Comparison of ENCODE assay signal across 12 cellular contexts in genomic region chr11:95364324-95365295, GRCh38.
A peak's percentile ranks its signal among the peaks of the same experiment; 100 is the strongest.
DNase-seq lines count a peak whose midpoint lies in the region; TF ChIP-seq lines count a peak whose summit lies in the region.
"Had no signal": no experiment of that assay in that cellular context is flagged by ENCODE, and none has a peak within 500 bp of the region (broad histone marks: within the 10 kb centered on the region; RNA-seq: fewer than 3 reads in every experiment).

No MANE protein-coding gene starts in this region.

- no peak overlapping the region for H3K4me3 ChIP-seq in choroid plexus epithelial cell (ENCODE audit: low read depth, low read length)

- H3K4me3 Mint-ChIP-seq in Calu3 (ENCODE audit: low read depth, unreplicated experiment) = peak overlapping the region; percentile 50

- peaks cover 9% of the 10 kb centered on the region for H3K36me3 Mint-ChIP-seq in Calu3 (ENCODE audit: insufficient read depth, unreplicated experiment)
- H3K36me3 Mint-ChIP-seq: IgD-negative memory B cell had no signal

- DNase-seq in Calu3 (peak; percentile 24), NCI-H460 (ENCODE audit: extremely low read depth, low read depth) (peak; percentile 12), choroid plexus epithelial cell (ENCODE audit: low read depth) (peak; percentile 30), mucosa of gallbladder (ENCODE audit: low spot score) (peak; percentile 15), NCI-H524 (lab: John Stamatoyannopoulos, UW) (no peak), NCI-H187 (lab: John Stamatoyannopoulos, UW) (no peak), KBM-7 (no peak), DMS153 treated with DMSO at 0.1 percent for 48 hours (lab: John Stamatoyannopoulos, UW; ENCODE audit: unreplicated experiment) (no peak)
- DNase-seq: caudate nucleus, hippocampal formation, NCI-H510A treated with DMSO at 0.1 percent for 48 hours had no signal

- CTCF ChIA-PET in Calu3 (lab: Charles Lee) = no interaction called here

- intact Hi-C loops in Calu3 (cut with micrococcal nuclease; ENCODE audit: unreplicated experiment) = loop anchor here (10.0 kb wide), 1 partner anchor 210 kb away; no protein-coding TSS in a partner anchor

- no peak for TF ChIP-seq CTCF in Calu3 (IDR thresholded peaks at IDR 0.05; ENCODE audit: unreplicated experiment)
- no peak for TF ChIP-seq CTCF in choroid plexus epithelial cell (conservative IDR thresholded peaks at IDR 0.05; ENCODE audit: low read depth, low read length)

- H3K4me1 Mint-ChIP-seq in Calu3 (ENCODE audit: low read depth, unreplicated experiment) = peaks cover 29% of the 10 kb centered on the region

- no TSS peak for BruUV-seq in Calu3 (replicated peaks; lab: Mats Ljungman, UMichigan)

- peak overlapping the region; percentile 79 for H3K27ac Mint-ChIP-seq in Calu3 (ENCODE audit: unreplicated experiment)
- H3K27ac Mint-ChIP-seq: IgD-negative memory B cell had no signal

- in situ Hi-C loops in KBM-7 (cut with MboI; ENCODE audit: low pct_unique_long_range_greater_than_20kb, low sequenced_read_pairs) = no loop called here

- H3K27me3 Mint-ChIP-seq in Calu3 (ENCODE audit: unreplicated experiment) = no peaks in the 10 kb centered on the region
- H3K27me3 Mint-ChIP-seq: IgD-negative memory B cell had no signal

- no peaks in the 10 kb centered on the region for H3K9me3 Mint-ChIP-seq in Calu3 (ENCODE audit: low read depth, unreplicated experiment)
- H3K9me3 Mint-ChIP-seq: IgD-negative memory B cell had no signal

Comparison
In these comparisons a context has a peak if more than half of its experiments do, and no peak if none do; other contexts are left out.
1. DNase-seq: peak in Calu3 (single experiment), NCI-H460 (single experiment), choroid plexus epithelial cell (single experiment) and mucosa of gallbladder (single experiment); none in NCI-H524 (0 of 2), NCI-H187 (0 of 2), KBM-7 (single experiment) and DMS153 treated with DMSO at 0.1 percent for 48 hours (single experiment).